8 cellular contexts compared by ENCODE assay signal in genomic region chr2:233387667-233388528, GRCh38. TPM values are rescaled to one million over a fixed set of nuclear protein-coding genes. Genes with fewer than 3 reads are reported as not detected.
A peak's percentile ranks its signal among the peaks of the same experiment; 100 is the strongest.
DNase-seq lines count a peak whose midpoint lies in the region; ATAC-seq and TF ChIP-seq lines count a peak whose summit lies in the region.
"Had no signal": no experiment of that assay in that cellular context is flagged by ENCODE, and none has a peak within 500 bp of the region (broad histone marks: within the 10 kb centered on the region; RNA-seq: fewer than 3 reads in every experiment).

No MANE protein-coding gene starts in this region.

- H3K9me3 Mint-ChIP-seq in activated CD4-positive, alpha-beta T cell treated with anti-CD3 and anti-CD28 coated beads, Interleukin-2, amount 10 ng/mL, durations not matched to agents 7 days and 5 days: no peaks in the 10 kb centered on the region

- POLR2A ChIA-PET in activated CD4-positive, alpha-beta T cell treated with anti-CD3 and anti-CD28 coated beads, Interleukin-2, amount 10 ng/mL, durations not matched to agents 7 days and 5 days (lab: Charles Lee): interaction anchor here (0.6 kb wide), 1 partner anchor 60 kb away, joined by 6 read pairs; no protein-coding TSS in a partner anchor

- ATAC-seq in lung (ENCODE audit: insufficient read depth, low FRiP score): peak; percentile 59
- ATAC-seq in upper lobe of left lung (ENCODE audit: low FRiP score in 2 of 2): peak; percentile 92 to 95
- ATAC-seq: Panc1 had no signal

- no peaks in the 10 kb centered on the region for H3K27me3 ChIP-seq in lung (ENCODE audit: control insufficient read depth, insufficient read depth)
- no peaks in the 10 kb centered on the region for H3K27me3 ChIP-seq in upper lobe of left lung

- CTCF ChIA-PET in activated CD4-positive, alpha-beta T cell treated with anti-CD3 and anti-CD28 coated beads, Interleukin-2, amount 10 ng/mL, durations not matched to agents 7 days and 5 days (lab: Charles Lee): interaction anchor here (1.0 to 3.7 kb wide), 3 partner anchors 16 to 26 kb away, joined by 3 to 16 read pairs (median 6); no protein-coding TSS in a partner anchor

- peak overlapping the region; percentile 67 to 81 for H3K27ac ChIP-seq in lung (ENCODE audit: low read depth in 1 of 2, low read length in 1 of 2)
- peak overlapping the region; percentile 22 to 81 (median 66) for H3K27ac ChIP-seq in upper lobe of left lung

- no peak overlapping the region for H3K4me3 Mint-ChIP-seq in activated CD4-positive, alpha-beta T cell treated with anti-CD3 and anti-CD28 coated beads, Interleukin-2, amount 10 ng/mL, durations not matched to agents 7 days and 5 days

- no peak overlapping the region for H3K4me3 ChIP-seq in lung
- H3K4me3 ChIP-seq in upper lobe of left lung: peak overlapping the region in 2 of 4 donors; percentile 11 to 23

- H3K9me3 ChIP-seq in lung (ENCODE audit: control insufficient read depth in 2 of 2, insufficient read depth in 1 of 2, low read length in 1 of 2) (no peaks in the 10 kb centered on the region), upper lobe of left lung (no peaks in the 10 kb centered on the region)

- DNase-seq in NCI-H1092 (lab: John Stamatoyannopoulos, UW) (peak; percentile 51), cerebellar nuclear complex (lab: John Stamatoyannopoulos, UW) (peak; percentile 46 to 67), lung (ENCODE audit: low spot score) (peak; percentile 89), upper lobe of left lung (peak; percentile 79 to 81)
- no peak for DNase-seq in activated CD4-positive, alpha-beta T cell treated with anti-CD3 and anti-CD28 coated beads, Interleukin-2, amount 10 ng/mL, durations not matched to agents 7 days and 5 days
- DNase-seq in activated CD4-positive, alpha-beta T cell treated with anti-CD3 and anti-CD28 coated beads, Interleukin-2, amount 50 U/mL, for 1 hour: no peak
- DNase-seq in stimulated activated CD4-positive, alpha-beta T cell treated with anti-CD3 and anti-CD28 coated beads, Interleukin-2, amount 100 ng/mL, for 48 hours: no peak

- TF ChIP-seq CTCF in lung (IDR thresholded peaks at IDR 0.05; ENCODE audit: control extremely low read depth, extremely low read depth) (no peak), upper lobe of left lung (IDR thresholded peaks at IDR 0.05) (no peak)

- H3K4me1 Mint-ChIP-seq in activated CD4-positive, alpha-beta T cell treated with anti-CD3 and anti-CD28 coated beads, Interleukin-2, amount 10 ng/mL, durations not matched to agents 7 days and 5 days: peaks cover 63% of the 10 kb centered on the region

- H3K36me3 Mint-ChIP-seq in activated CD4-positive, alpha-beta T cell treated with anti-CD3 and anti-CD28 coated beads, Interleukin-2, amount 10 ng/mL, durations not matched to agents 7 days and 5 days (ENCODE audit: low read depth): peaks cover 45% of the 10 kb centered on the region

- H3K27me3 Mint-ChIP-seq in activated CD4-positive, alpha-beta T cell treated with anti-CD3 and anti-CD28 coated beads, Interleukin-2, amount 10 ng/mL, durations not matched to agents 7 days and 5 days: no peaks in the 10 kb centered on the region

- 60 to 80% methylated on average over 25 of the region's 25 CpGs for WGBS in lung, 2 donors
- WGBS in upper lobe of left lung, 2 donors: 61 to 62% methylated on average over 20 to 25 of the region's 25 CpGs

- H3K4me1 ChIP-seq in lung (ENCODE audit: control insufficient read depth in 2 of 2, insufficient read depth in 2 of 2, low read length in 2 of 2): peaks cover 8 to 19% of the 10 kb centered on the region in 2 donors
- H3K4me1 ChIP-seq in upper lobe of left lung: peaks cover 19 to 49% (median 34%) of the 10 kb centered on the region in 4 donors

- no peak overlapping the region for H3K27ac Mint-ChIP-seq in activated CD4-positive, alpha-beta T cell treated with anti-CD3 and anti-CD28 coated beads, Interleukin-2, amount 10 ng/mL, durations not matched to agents 7 days and 5 days

- peak in 1 of 4 donors; percentile 39 for TF ChIP-seq POLR2A in upper lobe of left lung (IDR thresholded peaks at IDR 0.05)

- H3K36me3 ChIP-seq in lung (ENCODE audit: control insufficient read depth in 2 of 2, insufficient read depth in 2 of 2, low read length in 2 of 2) (peaks cover 0 to 6% of the 10 kb centered on the region in 2 donors), upper lobe of left lung (peaks cover 0 to 28% (median 11%) of the 10 kb centered on the region in 4 donors)

- no peak for TF ChIP-seq EP300 in upper lobe of left lung (IDR thresholded peaks at IDR 0.05)

RNA-seq across cellular contexts. Expression of gene DGKD, which starts 33.6 kb away (rescaled TPM):
- total RNA-seq in lung: 10 to 100 TPM; 30.3 to 77.4 TPM
- polyA plus RNA-seq in lung: 10 to 100 TPM; 34.6 to 53.5 TPM
- total RNA-seq in upper lobe of left lung: 100 to 1,000 TPM in 2 of 6 donors, 10 to 100 TPM in 4; 50.0 to 141 (median 75.6) TPM
- total RNA-seq in activated CD4-positive, alpha-beta T cell treated with anti-CD3 and anti-CD28 coated beads, Interleukin-2, amount 10 ng/mL, durations not matched to agents 7 days and 5 days: 10 to 100 TPM; 84.1 to 97.5 TPM

Comparison
In these comparisons a context has a peak if more than half of its experiments do, and no peak if none do; other contexts are left out.
1. DNase-seq: peak in NCI-H1092 (single experiment), cerebellar nuclear complex (2 of 2), lung (single experiment) and upper lobe of left lung (2 of 2); none in activated CD4-positive, alpha-beta T cell treated with anti-CD3 and anti-CD28 coated beads, Interleukin-2, amount 10 ng/mL, durations not matched to agents 7 days and 5 days (single experiment), activated CD4-positive, alpha-beta T cell treated with anti-CD3 and anti-CD28 coated beads, Interleukin-2, amount 50 U/mL, for 1 hour (single experiment) and stimulated activated CD4-positive, alpha-beta T cell treated with anti-CD3 and anti-CD28 coated beads, Interleukin-2, amount 100 ng/mL, for 48 hours (0 of 2).